In the genomic region with DNA sequence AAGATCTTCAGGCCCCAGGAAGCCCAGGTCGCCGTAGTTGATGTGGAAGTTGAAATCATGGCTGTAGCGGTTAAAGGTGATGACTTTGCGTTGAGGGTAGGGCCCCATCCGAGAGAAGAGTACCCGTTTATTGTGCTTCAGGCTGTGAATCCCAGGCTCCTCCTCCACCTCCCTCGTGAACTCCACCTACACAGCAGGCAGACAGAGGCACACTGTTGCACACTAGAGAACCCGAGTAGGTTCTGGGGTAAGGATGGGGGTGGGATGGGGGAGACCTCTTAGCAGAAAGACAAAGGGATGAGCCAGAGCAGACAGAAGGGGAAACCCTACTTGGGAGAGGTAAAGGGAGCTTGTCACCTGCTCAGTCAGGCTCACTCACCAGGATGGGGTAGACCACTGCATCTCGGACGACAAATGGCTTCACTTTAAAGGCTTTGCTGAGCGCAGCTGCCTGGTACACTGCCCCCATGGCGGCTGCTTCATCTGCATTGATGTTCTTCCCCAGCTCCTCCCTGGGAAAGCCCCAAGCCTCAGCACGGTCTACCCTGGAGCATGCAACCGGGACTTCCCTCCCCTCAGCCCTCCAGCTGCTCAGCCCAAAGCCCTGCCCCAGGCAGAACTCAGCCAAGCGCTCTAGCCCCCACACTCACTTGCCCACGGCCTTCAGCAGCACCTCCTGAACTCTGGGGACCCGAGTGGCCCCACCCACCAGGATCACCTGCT, we compare ENCODE assay signal across 8 cellular contexts.
DNase-seq lines count a peak whose midpoint lies in the region; ATAC-seq lines count a peak whose summit lies in the region.

No MANE protein-coding gene starts in this region.

- H3K9me3 Mint-ChIP-seq in memory B cell, result no peaks in the 10 kb centered on the region

- peak; percentile 47 for ATAC-seq in GM19372 (IDR thresholded peaks at IDR 0.05; ENCODE audit: low read depth, unreplicated experiment)
- peak; percentile 38 for ATAC-seq in HG03196 (IDR thresholded peaks at IDR 0.05; ENCODE audit: unreplicated experiment)
- peak; percentile 77 for ATAC-seq in memory B cell (ENCODE audit: low read depth)
- no peak for ATAC-seq in GM21528 (IDR thresholded peaks at IDR 0.05; ENCODE audit: low FRiP score, unreplicated experiment)
- no peak for ATAC-seq in HG03175 (IDR thresholded peaks at IDR 0.05; ENCODE audit: unreplicated experiment)

- peaks cover 23% of the 10 kb centered on the region for H3K4me1 Mint-ChIP-seq in memory B cell

- H3K4me3 Mint-ChIP-seq in memory B cell, result no peak overlapping the region

- peak overlapping the region; percentile 3 for H3K27ac Mint-ChIP-seq in memory B cell

- peak; percentile 15 for DNase-seq in activated CD4-positive, alpha-beta T cell treated with anti-CD3 and anti-CD28 coated beads for 48 hours
- DNase-seq in activated CD4-positive, alpha-beta T cell treated with anti-CD3 and anti-CD28 coated beads, Interleukin-2, amount 50 U/mL, for 1 hour, result no peak
- DNase-seq in memory B cell (ENCODE audit: low spot score in 2 of 2) (peak in 1 of 2 donors; percentile 46), HuH-7.5 (ENCODE audit: low spot score) (no peak)

- H3K36me3 Mint-ChIP-seq in memory B cell, result peaks cover 38% of the 10 kb centered on the region

- H3K27me3 Mint-ChIP-seq in memory B cell, result no peaks in the 10 kb centered on the region

Comparison
In these comparisons a context has a peak if more than half of its experiments do, and no peak if none do; other contexts are left out.
1. ATAC-seq: peak in GM19372 (single experiment), HG03196 (single experiment) and memory B cell (single experiment); none in GM21528 (single experiment) and HG03175 (single experiment).